8 cellular contexts compared by ENCODE assay signal in the genomic region with DNA sequence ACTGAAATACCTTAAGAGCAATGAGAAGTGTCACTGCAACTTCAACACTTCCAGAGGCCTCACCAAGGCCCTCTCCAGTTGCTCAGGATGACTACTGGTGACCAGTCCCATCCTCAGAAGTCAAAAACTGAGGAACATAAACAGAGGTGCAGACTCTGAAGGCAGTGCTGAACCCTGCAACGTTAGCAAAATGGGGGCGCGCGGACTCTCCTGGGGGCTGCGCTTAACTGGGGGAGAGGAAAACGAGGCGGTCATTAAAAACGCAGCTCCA. TPM values are rescaled to one million over a fixed set of nuclear protein-coding genes. Genes with fewer than 3 reads are reported as not detected.
DNase-seq lines count a peak whose midpoint lies in the region; ATAC-seq and TF ChIP-seq lines count a peak whose summit lies in the region.

No MANE protein-coding gene starts in this region.

- H3K27ac ChIP-seq in SJSA1, result no peak overlapping the region
- peak overlapping the region; percentile 78 to 95 (median 87) for H3K27ac ChIP-seq in gastrocnemius medialis

- peaks cover 20% of the 10 kb centered on the region for H3K4me1 ChIP-seq in SJSA1 (replicated peaks)
- H3K4me1 ChIP-seq in gastrocnemius medialis, result peaks cover 15 to 19% of the 10 kb centered on the region in 2 donors

- H3K36me3 ChIP-seq in SJSA1 (peaks cover 12% of the 10 kb centered on the region), gastrocnemius medialis (no peaks in the 10 kb centered on the region)

- intact Hi-C loops in gastrocnemius medialis (cut with DNase I; ENCODE audit: low total_unique reads), result loop anchor here (2.0 to 10.0 kb wide), 2 partner anchors 173 to 585 kb away; partner anchors contain the start of gene ACAP2

- DNase-seq in SJSA1 (ENCODE audit: low read depth in 1 of 2, low spot score in 2 of 2), result no peak
- DNase-seq in foreskin fibroblast, result no peak
- DNase-seq in gastrocnemius medialis, result no peak
- DNase-seq in epidermal melanocyte (ENCODE audit: insufficient read length, low spot score), result no peak

- ATAC-seq in gastrocnemius medialis (no peak), HG03025 (IDR thresholded peaks at IDR 0.05; ENCODE audit: low FRiP score, unreplicated experiment) (no peak), HG02884 (IDR thresholded peaks at IDR 0.05; ENCODE audit: unreplicated experiment) (no peak), HG03354 (IDR thresholded peaks at IDR 0.05; ENCODE audit: poor library complexity, severe bottlenecking, unreplicated experiment) (no peak)

- TF ChIP-seq CTCF in GM12875 (IDR thresholded peaks at IDR 0.05; ENCODE audit: borderline replicate concordance, insufficient read depth, low read depth, low read length) (no peak), foreskin fibroblast (IDR thresholded peaks at IDR 0.05; ENCODE audit: low read depth, low read length) (no peak), gastrocnemius medialis (IDR thresholded peaks at IDR 0.05 in 4 of 5, conservative IDR thresholded peaks at IDR 0.05 in 1 of 5) (no peak)

- TF ChIP-seq POLR2A in gastrocnemius medialis (IDR thresholded peaks at IDR 0.05), result no peak

- H3K27me3 ChIP-seq in SJSA1 (replicated peaks) (no peaks in the 10 kb centered on the region), gastrocnemius medialis (no peaks in the 10 kb centered on the region)

- in situ Hi-C loops in gastrocnemius medialis (cut with MboI; ENCODE audit: low sequenced_read_pairs in 4 of 4), result loop anchor here (5.0 to 25.0 kb wide), 4 partner anchors 242 to 258 kb away; no protein-coding TSS in a partner anchor

- H3K9me3 ChIP-seq in SJSA1 (replicated peaks), result no peaks in the 10 kb centered on the region
- H3K9me3 ChIP-seq in gastrocnemius medialis, result no peaks in the 10 kb centered on the region

- H3K4me3 ChIP-seq in GM12875 (ENCODE audit: low read depth, low read length) (peak overlapping the region; percentile 93), SJSA1 (peak overlapping the region; percentile 91), foreskin fibroblast (ENCODE audit: low read depth in 1 of 2, low read length in 2 of 2) (peak overlapping the region; percentile 71 to 96), gastrocnemius medialis (peak overlapping the region; percentile 73 to 96 (median 85))

RNA-seq across cellular contexts. Expression of gene XXYLT1, which starts 0.9 kb away (rescaled TPM):
- total RNA-seq in SJSA1 (2014; rRNA removed; shearing (Covaris generic)), result 27.2 and 44.4 TPM in 2 replicates
- total RNA-seq in gastrocnemius medialis, result 1 to 10 TPM in 2 of 4 donors, under 1 TPM in 2; 0.87 to 3.1 (median 1.3) TPM
